In the genomic region with DNA sequence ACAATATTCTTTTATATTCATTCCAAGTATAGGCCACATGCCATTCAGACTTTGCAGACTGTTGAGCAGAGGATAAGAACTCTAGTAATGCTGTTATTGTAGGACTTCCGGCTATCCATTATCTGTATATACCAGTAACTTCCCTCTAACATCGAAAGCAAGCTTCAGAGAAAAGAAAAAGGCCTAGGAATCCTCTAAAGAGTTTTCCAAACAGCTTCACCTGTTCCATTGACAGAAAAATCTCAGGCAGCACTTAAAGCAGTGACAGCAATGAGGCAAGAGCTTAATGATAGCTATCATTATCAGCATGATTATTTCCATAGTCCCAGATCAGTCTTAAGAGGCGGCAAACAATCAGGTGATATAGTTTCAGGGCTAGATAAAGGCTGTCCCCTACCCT, we compare ENCODE assay signal across 9 cellular contexts. TPM values are rescaled to one million over a fixed set of nuclear protein-coding genes. Genes with fewer than 3 reads are reported as not detected.
A peak's percentile ranks its signal among the peaks of the same experiment; 100 is the strongest.
DNase-seq lines count a peak whose midpoint lies in the region; ATAC-seq lines count a peak whose summit lies in the region.
"Had no signal": no experiment of that assay in that cellular context is flagged by ENCODE, and none has a peak within 500 bp of the region (broad histone marks: within the 10 kb centered on the region; RNA-seq: fewer than 3 reads in every experiment).

No MANE protein-coding gene starts in this region.

- no peaks in the 10 kb centered on the region for H3K9me3 ChIP-seq in right cardiac atrium (ENCODE audit: control insufficient read depth, low read length)
- no peaks in the 10 kb centered on the region for H3K9me3 ChIP-seq in muscle layer of colon (ENCODE audit: low read length)

- WGBS in right cardiac atrium: 30% methylated on average over 3 of the region's 3 CpGs

- H3K4me1 ChIP-seq in right cardiac atrium (ENCODE audit: control insufficient read depth, insufficient read depth, low read length): no peaks in the 10 kb centered on the region
- no peaks in the 10 kb centered on the region for H3K4me1 ChIP-seq in muscle layer of colon (ENCODE audit: insufficient read depth, low read length)

- no peaks in the 10 kb centered on the region for H3K36me3 ChIP-seq in muscle layer of colon (ENCODE audit: insufficient read depth, low read length)

- intact Hi-C loops in right cardiac atrium (cut with DNase I): loop anchor here in 1 of 4 donors (10.0 kb wide), 1 partner anchor 229 kb away; no protein-coding TSS in a partner anchor
- intact Hi-C loops in cardiac septum (cut with DNase I): loop anchor here (10.0 kb wide), 1 partner anchor 371 kb away; no protein-coding TSS in a partner anchor

- peak overlapping the region; percentile 50 for H3K27ac ChIP-seq in right cardiac atrium (ENCODE audit: low read length)
- peak overlapping the region; percentile 19 for H3K27ac ChIP-seq in angular gyrus (ENCODE audit: low read depth, low read length)
- peak overlapping the region; percentile 49 for H3K27ac ChIP-seq in muscle layer of colon (ENCODE audit: low read depth, low read length)

- H3K27me3 ChIP-seq in right cardiac atrium (ENCODE audit: control insufficient read depth, insufficient read depth): no peaks in the 10 kb centered on the region
- no peaks in the 10 kb centered on the region for H3K27me3 ChIP-seq in muscle layer of colon (ENCODE audit: control insufficient read depth in 1 of 2, insufficient read depth in 2 of 2, low read length in 2 of 2)

- peak overlapping the region; percentile 1 for H3K9ac ChIP-seq in muscle layer of colon (ENCODE audit: low read length)

- DNase-seq in right cardiac atrium (no peak), cardiac septum (ENCODE audit: low spot score) (no peak), left lobe of liver (ENCODE audit: low spot score) (no peak)
- DNase-seq in stimulated activated naive CD4-positive, alpha-beta T cell (lab: John Stamatoyannopoulos, UW): no peak
- DNase-seq in stimulated activated CD4-positive, alpha-beta T cell treated with anti-CD3 and anti-CD28 coated beads, Interleukin-2, amount 100 ng/mL, for 24 hours: no peak
- DNase-seq: activated CD8-positive, alpha-beta memory T cell treated with anti-CD3 and anti-CD28 coated beads for 24 hours had no signal

- ATAC-seq in right cardiac atrium: no peak
- no peak for ATAC-seq in left lobe of liver
- no peak for ATAC-seq in HG02885 (IDR thresholded peaks at IDR 0.05; ENCODE audit: poor library complexity, unreplicated experiment)

- H3K4me3 ChIP-seq in right cardiac atrium (ENCODE audit: low read length): peak overlapping the region; percentile 75
- no peak overlapping the region for H3K4me3 ChIP-seq in muscle layer of colon (ENCODE audit: low read depth in 1 of 2, low read length in 2 of 2)

RNA-seq across cellular contexts. Expression of a gene that starts 1.8 kb away (rescaled TPM):
- total RNA-seq in right cardiac atrium (10 to 100 TPM; 26.8 to 39.7 (median 33.8) TPM), cardiac septum (6.1 TPM), left lobe of liver (9.2 TPM)
- polyA plus RNA-seq in right cardiac atrium: 14.1 TPM
